ENCODE assay signal across 8 cellular contexts in genomic region chr2:57760448-57760847, GRCh38.
A peak's percentile ranks its signal among the peaks of the same experiment; 100 is the strongest.
DNase-seq lines count a peak whose midpoint lies in the region; ATAC-seq, FAIRE-seq and TF ChIP-seq lines count a peak whose summit lies in the region.

No MANE protein-coding gene starts in this region.

- TF ChIP-seq POLR2A in esophagus squamous epithelium (IDR thresholded peaks at IDR 0.05), result no peak

- no peaks in the 10 kb centered on the region for H3K9me3 Mint-ChIP-seq in activated CD8-positive, alpha-beta memory T cell treated with anti-CD3 and anti-CD28 coated beads, Interleukin-2, amount 10 ng/mL, durations not matched to agents 7 days and 5 days (ENCODE audit: low read depth)

- no peaks in the 10 kb centered on the region for H3K9me3 ChIP-seq in T-helper 17 cell (ENCODE audit: control insufficient read depth, low read length, poor library complexity, severe bottlenecking)
- H3K9me3 ChIP-seq in pancreas, result no peaks in the 10 kb centered on the region
- H3K9me3 ChIP-seq in esophagus squamous epithelium, result no peaks in the 10 kb centered on the region

- peak; percentile 43 for DNase-seq in activated CD8-positive, alpha-beta memory T cell treated with anti-CD3 and anti-CD28 coated beads, Interleukin-2, amount 10 ng/mL, durations not matched to agents 7 days and 5 days
- no peak for DNase-seq in activated CD8-positive, alpha-beta memory T cell treated with anti-CD3 and anti-CD28 coated beads, Interleukin-2, amount 50 U/mL, for 48 hours
- no peak for DNase-seq in T-helper 17 cell
- no peak for DNase-seq in pancreas
- DNase-seq in SW 1271 (lab: John Stamatoyannopoulos, UW), result no peak
- no peak for DNase-seq in Right ventricle myocardium inferior (ENCODE audit: missing footprints)
- DNase-seq in esophagus squamous epithelium (lab: John Stamatoyannopoulos, UW), result no peak

- peak overlapping the region in 2 of 4 donors; percentile 37 to 39 for H3K4me3 ChIP-seq in pancreas
- H3K4me3 ChIP-seq in esophagus squamous epithelium, result no peak overlapping the region

- no peak overlapping the region for H3K27ac Mint-ChIP-seq in activated CD8-positive, alpha-beta memory T cell treated with anti-CD3 and anti-CD28 coated beads, Interleukin-2, amount 10 ng/mL, durations not matched to agents 7 days and 5 days
- no peak overlapping the region for H3K27ac Mint-ChIP-seq in T-helper 17 cell

- ATAC-seq in activated CD8-positive, alpha-beta memory T cell treated with anti-CD3 and anti-CD28 coated beads, Interleukin-2, amount 10 ng/mL, durations not matched to agents 7 days and 5 days, result peak; percentile 33
- ATAC-seq in HG03135 (IDR thresholded peaks at IDR 0.05; ENCODE audit: unreplicated experiment) (peak; percentile 68), T-helper 17 cell (no peak), pancreas (peak; percentile 28 to 53 (median 38)), Right ventricle myocardium inferior (no peak)

- TF ChIP-seq CTCF in pancreas (IDR thresholded peaks at IDR 0.05) (no peak), esophagus squamous epithelium (IDR thresholded peaks at IDR 0.05) (no peak)

- H3K36me3 Mint-ChIP-seq in activated CD8-positive, alpha-beta memory T cell treated with anti-CD3 and anti-CD28 coated beads, Interleukin-2, amount 10 ng/mL, durations not matched to agents 7 days and 5 days, result no peaks in the 10 kb centered on the region
- H3K36me3 Mint-ChIP-seq in T-helper 17 cell (ENCODE audit: low read depth), result no peaks in the 10 kb centered on the region

- FAIRE-seq in pancreas (lab: Jason Lieb, UNC), result no peak

- H3K27me3 ChIP-seq in pancreas, result no peaks in the 10 kb centered on the region
- peaks cover 0 to 6% (median 0%) of the 10 kb centered on the region in 4 donors for H3K27me3 ChIP-seq in esophagus squamous epithelium

- 29 to 53% methylated on average over 3 of the region's 3 CpGs for WGBS in pancreas, 2 donors
- WGBS in esophagus squamous epithelium, 2 donors, result 61 to 67% methylated on average over 3 of the region's 3 CpGs

- H3K36me3 ChIP-seq in pancreas (no peaks in the 10 kb centered on the region), esophagus squamous epithelium (no peaks in the 10 kb centered on the region)

- H3K27me3 Mint-ChIP-seq in activated CD8-positive, alpha-beta memory T cell treated with anti-CD3 and anti-CD28 coated beads, Interleukin-2, amount 10 ng/mL, durations not matched to agents 7 days and 5 days, result peaks cover 6% of the 10 kb centered on the region
- peaks cover 19% of the 10 kb centered on the region for H3K27me3 Mint-ChIP-seq in T-helper 17 cell

- peaks cover 5 to 12% (median 8%) of the 10 kb centered on the region in 3 donors for H3K4me1 ChIP-seq in pancreas
- H3K4me1 ChIP-seq in esophagus squamous epithelium, result peaks cover 3 to 11% (median 5%) of the 10 kb centered on the region in 3 donors

- peaks cover 3% of the 10 kb centered on the region for H3K4me1 Mint-ChIP-seq in activated CD8-positive, alpha-beta memory T cell treated with anti-CD3 and anti-CD28 coated beads, Interleukin-2, amount 10 ng/mL, durations not matched to agents 7 days and 5 days
- peaks cover 5% of the 10 kb centered on the region for H3K4me1 Mint-ChIP-seq in T-helper 17 cell

- CTCF ChIA-PET in activated CD8-positive, alpha-beta memory T cell treated with anti-CD3 and anti-CD28 coated beads, Interleukin-2, amount 10 ng/mL, durations not matched to agents 7 days and 5 days (lab: Charles Lee), result interaction anchor here (0.7 to 2.1 kb wide), 7 partner anchors 9 to 793 kb away, joined by 3 to 14 read pairs (median 3); no protein-coding TSS in a partner anchor

- intact Hi-C loops in pancreas (cut with DNase I) (loop anchor here in 1 of 3 donors (10.0 kb wide), 1 partner anchor 684 kb away; no protein-coding TSS in a partner anchor), Right ventricle myocardium inferior (cut with DNase I) (loop anchor here (10.0 kb wide), 1 partner anchor 684 kb away; no protein-coding TSS in a partner anchor), esophagus squamous epithelium (cut with DNase I) (no loop called here)

- no peak overlapping the region for H3K4me3 Mint-ChIP-seq in activated CD8-positive, alpha-beta memory T cell treated with anti-CD3 and anti-CD28 coated beads, Interleukin-2, amount 10 ng/mL, durations not matched to agents 7 days and 5 days
- peak overlapping the region; percentile 19 for H3K4me3 Mint-ChIP-seq in T-helper 17 cell

- H3K27ac ChIP-seq in pancreas, result no peak overlapping the region
- no peak overlapping the region for H3K27ac ChIP-seq in esophagus squamous epithelium

Comparison
In these comparisons a context has a peak if more than half of its experiments do, and no peak if none do; other contexts are left out.
1. ATAC-seq: peak in activated CD8-positive, alpha-beta memory T cell treated with anti-CD3 and anti-CD28 coated beads, Interleukin-2, amount 10 ng/mL, durations not matched to agents 7 days and 5 days (single experiment), HG03135 (single experiment) and pancreas (4 of 4); none in T-helper 17 cell (single experiment) and Right ventricle myocardium inferior (single experiment).